Comparison of ENCODE assay signal across 9 cellular contexts in genomic region chr6:168035661-168036616, GRCh38. TPM values are rescaled to one million over a fixed set of nuclear protein-coding genes. Genes with fewer than 3 reads are reported as not detected.
DNase-seq lines count a peak whose midpoint lies in the region; TF ChIP-seq lines count a peak whose summit lies in the region.
"Had no signal": no experiment of that assay in that cellular context is flagged by ENCODE, and none has a peak within 500 bp of the region (broad histone marks: within the 10 kb centered on the region; RNA-seq: fewer than 3 reads in every experiment).

No MANE protein-coding gene starts in this region.

- H3K4me3 ChIP-seq in AG09309 (ENCODE audit: control insufficient read depth, low read depth, low read length) (peak overlapping the region; percentile 43), HUES64 (ENCODE audit: low read length) (peak overlapping the region; percentile 55), adrenal gland (peak overlapping the region in 1 of 4 donors; percentile 25), iPS-20b (ENCODE audit: low read length) (peak overlapping the region; percentile 50; the same call in 1 of the 2 replicates), stomach (peak overlapping the region; percentile 26 to 39 (median 38))

- TF ChIP-seq EP300 in stomach (IDR thresholded peaks at IDR 0.05), result no peak

- H3K27me3 ChIP-seq in HUES64 (ENCODE audit: insufficient read depth, low read length) (peaks cover 15% of the 10 kb centered on the region), adrenal gland (no peaks in the 10 kb centered on the region), iPS-20b (ENCODE audit: insufficient read depth, low read length) (peaks cover 11% of the 10 kb centered on the region; the same call in 1 of the 2 replicates), stomach (no peaks in the 10 kb centered on the region)

- DNase-seq in AG09309 (ENCODE audit: low read depth) (no peak), adrenal gland (peak in 2 of 7 donors; percentile 27 to 40), stomach (no peak), SHP77 treated with DMSO at 0.1 percent for 48 hours (lab: John Stamatoyannopoulos, UW) (no peak), cerebellar cortex (ENCODE audit: low spot score) (no peak)
- DNase-seq in activated CD4-positive, CD25-positive, alpha-beta regulatory T cell (lab: John Stamatoyannopoulos, UW), result no peak

- TF ChIP-seq CTCF in AG09309 (IDR thresholded peaks at IDR 0.05; ENCODE audit: control insufficient read depth, insufficient read depth, low read depth, low read length, missing control alignments), result no peak
- no peak for TF ChIP-seq CTCF in adrenal gland (IDR thresholded peaks at IDR 0.05)
- TF ChIP-seq CTCF in stomach (IDR thresholded peaks at IDR 0.05), result no peak

- TF ChIP-seq POLR2A in adrenal gland (IDR thresholded peaks at IDR 0.05) (no peak), stomach (IDR thresholded peaks at IDR 0.05) (no peak)

- H3K4me1 ChIP-seq in HUES64 (ENCODE audit: insufficient read depth, low read length) (peaks cover 15% of the 10 kb centered on the region), adrenal gland (replicated peaks in 1 of 2) (peaks cover 0 to 7% of the 10 kb centered on the region in 2 donors), iPS-20b (ENCODE audit: insufficient read depth, low read length) (peaks cover 14% of the 10 kb centered on the region; the same call in 1 of the 2 replicates), stomach (peaks cover 7 to 18% (median 8%) of the 10 kb centered on the region in 4 donors)

- H3K36me3 ChIP-seq in HUES64 (ENCODE audit: insufficient read depth, low read length) (no peaks in the 10 kb centered on the region), adrenal gland (replicated peaks in 1 of 2) (no peaks in the 10 kb centered on the region), iPS-20b (ENCODE audit: insufficient read depth, low read depth, low read length) (no peaks in the 10 kb centered on the region), stomach (no peaks in the 10 kb centered on the region)

- H3K27ac ChIP-seq in HUES64 (ENCODE audit: low read depth, low read length) (0 out of 2 replicates have a peak overlapping the region, but pooled peaks have one; percentile 9), adrenal gland (peak overlapping the region in 3 of 5 donors; percentile 58 to 82 (median 70)), iPS-20b (ENCODE audit: low read length) (no peak overlapping the region), stomach (peak overlapping the region; percentile 65 to 79 (median 74))

- WGBS in HUES64, result 18% methylated on average over 28 of the region's 29 CpGs
- 46 to 66% (median 63%) methylated on average over 17 to 29 of the region's 29 CpGs for WGBS in adrenal gland, 4 donors
- 17 to 53% (median 24%) methylated on average over 29 of the region's 29 CpGs for WGBS in stomach, 5 donors

- H3K9ac ChIP-seq in HUES64 (ENCODE audit: low read depth, low read length) (peak overlapping the region; percentile 62), iPS-20b (ENCODE audit: low read depth, low read length) (peak overlapping the region; percentile 0; the same call in 1 of the 2 replicates)

- intact Hi-C loops in adrenal gland (cut with DNase I) (no loop called here), stomach (cut with DNase I; ENCODE audit: low total_unique reads) (no loop called here)

- H3K9me3 ChIP-seq in HUES64 (ENCODE audit: insufficient read depth, low read depth, low read length) (peaks cover 32% of the 10 kb centered on the region), adrenal gland (replicated peaks in 1 of 3) (peaks cover 0 to 16% (median 0%) of the 10 kb centered on the region in 3 donors), iPS-20b (ENCODE audit: insufficient read depth, low read depth, low read length) (peaks cover 31% of the 10 kb centered on the region), stomach (peaks cover 8 to 29% (median 25%) of the 10 kb centered on the region in 4 donors)

RNA-seq across cellular contexts. Expression of gene KIF25, which starts 38.5 kb away (rescaled TPM):
- not detected for polyA plus RNA-seq in HUES64 (2013, experiment 1 of 2)
- polyA plus RNA-seq in HUES64 (2013, experiment 2 of 2), result 0.57 TPM
- total RNA-seq in adrenal gland, result not detected
- polyA plus RNA-seq in adrenal gland, result under 1 TPM in 2 of 3 donors, not detected in 1; 0.44 to 0.97 TPM
- total RNA-seq in stomach, result under 1 TPM in 1 of 5 donors, not detected in 4; 0.37 TPM
- under 1 TPM in 2 of 3 donors, not detected in 1; 0.31 to 0.33 TPM for polyA plus RNA-seq in stomach

RNA-seq across cellular contexts. Expression of gene FRMD1, which starts 43.1 kb away (rescaled TPM):
- polyA plus RNA-seq in HUES64 (2013, experiment 1 of 2), result 0.15 TPM
- 0.13 TPM for polyA plus RNA-seq in HUES64 (2013, experiment 2 of 2)
- under 1 TPM in 2 of 8 donors, not detected in 6; 0.04 to 0.14 TPM for total RNA-seq in adrenal gland
- under 1 TPM in 2 of 3 donors, not detected in 1; 0.30 to 0.32 TPM for polyA plus RNA-seq in adrenal gland
- total RNA-seq in stomach, result 10 to 100 TPM in 3 of 5 donors, 1 to 10 TPM in 1, under 1 TPM in 1; 0.43 to 42.9 (median 16.9) TPM
- 1 to 10 TPM; 5.0 to 9.8 (median 5.6) TPM for polyA plus RNA-seq in stomach
- total RNA-seq: dermis microvascular lymphatic vessel endothelial cell had no signal
